Comparison of ENCODE assay signal across 24 cellular contexts in the genomic region with DNA sequence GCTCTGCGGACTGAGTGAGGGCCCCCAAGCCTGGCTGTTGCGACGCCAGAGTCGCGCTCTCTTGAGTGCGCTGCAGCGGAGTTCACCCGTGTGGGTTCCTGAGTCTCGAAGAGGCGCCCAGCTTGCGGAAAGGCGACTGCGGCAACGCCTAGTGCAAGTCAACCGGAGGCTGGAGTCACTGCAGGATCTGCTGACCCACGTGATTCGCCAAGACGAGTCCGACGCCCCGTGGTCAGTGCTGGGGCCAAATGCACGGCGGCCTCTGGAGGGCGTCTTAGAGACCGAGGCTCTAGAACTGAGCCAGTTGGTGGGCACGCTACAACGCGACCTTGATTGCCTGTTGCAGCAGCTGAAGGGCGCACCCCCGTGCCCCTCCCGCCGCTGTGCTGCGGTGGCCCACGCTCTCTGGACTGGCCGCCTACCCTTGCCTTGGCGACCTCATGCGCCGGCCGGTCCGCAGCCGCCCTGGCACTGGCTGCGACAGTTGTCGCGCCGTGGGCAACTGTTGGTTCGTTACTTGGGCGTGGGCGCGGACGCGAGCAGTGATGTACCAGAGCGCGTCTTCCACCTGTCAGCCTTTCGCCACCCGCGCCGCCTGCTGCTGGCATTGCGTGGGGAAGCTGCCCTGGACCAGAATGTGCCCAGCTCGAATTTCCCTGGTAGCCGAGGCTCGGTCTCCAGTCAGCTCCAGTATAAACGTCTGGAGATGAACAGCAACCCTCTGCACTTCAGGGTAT. TPM values are rescaled to one million over a fixed set of nuclear protein-coding genes. Genes with fewer than 3 reads are reported as not detected.
DNase-seq lines count a peak whose midpoint lies in the region; ATAC-seq and TF ChIP-seq lines count a peak whose summit lies in the region.
"Had no signal": no experiment of that assay in that cellular context is flagged by ENCODE, and none has a peak within 500 bp of the region (broad histone marks: within the 10 kb centered on the region; RNA-seq: fewer than 3 reads in every experiment).

No MANE protein-coding gene starts in this region.

- H3K27me3 Mint-ChIP-seq in endodermal cell (ENCODE audit: insufficient read depth) (peaks cover 1% of the 10 kb centered on the region), immature natural killer cell (ENCODE audit: low read depth in 3 of 3) (peaks cover 0 to 3% (median 2%) of the 10 kb centered on the region in 3 donors)
- no peaks in the 10 kb centered on the region for H3K27me3 Mint-ChIP-seq in CD8-positive, alpha-beta T cell (ENCODE audit: low read depth)
- H3K27me3 Mint-ChIP-seq: activated naive CD8-positive, alpha-beta T cell treated with anti-CD3 and anti-CD28 coated beads, Interleukin-2, amount 10 ng/mL, durations not matched to agents 7 days and 5 days; CD4-positive, alpha-beta memory T cell; central memory CD8-positive, alpha-beta T cell; stimulated activated naive CD8-positive, alpha-beta T cell treated with anti-CD3 and anti-CD28 coated beads, Interleukin-15, amount 100 ng/mL, for 72 hours had no signal

- no peak overlapping the region for H2BK12ac ChIP-seq in neuronal stem cell (ENCODE audit: low read length)

- no peak overlapping the region for H4K91ac ChIP-seq in neuronal stem cell (ENCODE audit: low read depth, low read length, poor library complexity)

- peak overlapping the region; percentile 44 for H3K4ac ChIP-seq in neuronal stem cell (ENCODE audit: low read length)

- no peak overlapping the region for H4K8ac ChIP-seq in neuronal stem cell (ENCODE audit: low read depth, low read length)

- H2AFZ ChIP-seq in neuronal stem cell (ENCODE audit: low read length), result no peak overlapping the region

- no peak for TF ChIP-seq CTCF in right atrium auricular region (IDR thresholded peaks at IDR 0.05)
- TF ChIP-seq CTCF in endodermal cell (conservative IDR thresholded peaks at IDR 0.05), result no peak
- no peak for TF ChIP-seq CTCF in CD8-positive, alpha-beta T cell (IDR thresholded peaks at IDR 0.05)

- CTCF ChIA-PET in CD8-positive, alpha-beta T cell (lab: Charles Lee), result interaction anchor here (1.2 to 1.3 kb wide), 2 partner anchors 127 to 134 kb away, joined by 3 to 4 read pairs; no protein-coding TSS in a partner anchor

- H3K4me1 ChIP-seq in right atrium auricular region, result peaks cover 0 to 11% of the 10 kb centered on the region in 2 donors
- H3K4me1 ChIP-seq in endodermal cell (ENCODE audit: control insufficient read depth, insufficient read depth, low read length), result no peaks in the 10 kb centered on the region
- H3K4me1 ChIP-seq in neuronal stem cell (ENCODE audit: control insufficient read depth in 2 of 2, insufficient read depth in 1 of 2, low read depth in 1 of 2, low read length in 2 of 2), result no peaks in the 10 kb centered on the region
- no peaks in the 10 kb centered on the region for H3K4me1 ChIP-seq in CD8-positive, alpha-beta T cell (ENCODE audit: insufficient read depth, low read length)
- H3K4me1 ChIP-seq: prostate gland had no signal

- WGBS in endodermal cell (ENCODE audit: insufficient coverage in 1 of 2, insufficient read length in 1 of 2), 2 experiments, result 95 to 98% methylated on average over 47 to 62 of the region's 62 CpGs
- WGBS in neuronal stem cell (ENCODE audit: extremely low coverage in 2 of 2, insufficient read length in 2 of 2, insufficient replicate concordance in 1 of 2), 2 donors, result no CpG with 5 or more reads among the region's 62 CpGs

- H3K79me1 ChIP-seq in neuronal stem cell (ENCODE audit: low read depth, low read length), result no peaks in the 10 kb centered on the region

- H2BK5ac ChIP-seq in neuronal stem cell (ENCODE audit: low read length), result no peak overlapping the region

- H3K9me3 Mint-ChIP-seq in endodermal cell, result no peaks in the 10 kb centered on the region
- H3K9me3 Mint-ChIP-seq in CD8-positive, alpha-beta T cell, result no peaks in the 10 kb centered on the region
- H3K9me3 Mint-ChIP-seq in immature natural killer cell, result no peaks in the 10 kb centered on the region
- H3K9me3 Mint-ChIP-seq: activated naive CD8-positive, alpha-beta T cell treated with anti-CD3 and anti-CD28 coated beads, Interleukin-2, amount 10 ng/mL, durations not matched to agents 7 days and 5 days; CD4-positive, alpha-beta memory T cell; central memory CD8-positive, alpha-beta T cell; stimulated activated naive CD8-positive, alpha-beta T cell treated with anti-CD3 and anti-CD28 coated beads, Interleukin-15, amount 100 ng/mL, for 72 hours; T-helper 1 cell treated with Interleukin-12 subunit alpha and Interleukin-12 subunit beta and Interleukin-4 antibody, amounts not matched to agents 30 μg/mL and 1 μg/mL, for 36 hours had no signal

- H3K36me3 ChIP-seq in right atrium auricular region (no peaks in the 10 kb centered on the region), endodermal cell (ENCODE audit: control insufficient read depth, insufficient read depth, low read length) (no peaks in the 10 kb centered on the region), neuronal stem cell (replicated peaks in 1 of 2; ENCODE audit: control insufficient read depth in 2 of 2, insufficient read depth in 2 of 2, low read length in 2 of 2) (no peaks in the 10 kb centered on the region)
- H3K36me3 ChIP-seq in CD8-positive, alpha-beta T cell (ENCODE audit: insufficient read depth, low read length), result no peaks in the 10 kb centered on the region
- H3K36me3 ChIP-seq: prostate gland, thyroid gland had no signal

- H3K14ac ChIP-seq in neuronal stem cell (ENCODE audit: low read length), result peak overlapping the region; percentile 50

- ATAC-seq in left ventricle myocardium superior (peak; percentile 3), GM19035 (IDR thresholded peaks at IDR 0.05; ENCODE audit: unreplicated experiment) (no peak)
- ATAC-seq in CD8-positive, alpha-beta T cell, result no peak
- ATAC-seq: HCT116 had no signal

- no peak overlapping the region for H3K4me2 ChIP-seq in neuronal stem cell (ENCODE audit: insufficient read depth, low read length, poor library complexity, severe bottlenecking)
- H3K4me2 ChIP-seq: SK-N-SH had no signal

- H3K27ac ChIP-seq in right atrium auricular region, result no peak overlapping the region
- no peak overlapping the region for H3K27ac ChIP-seq in endodermal cell (ENCODE audit: low read depth, low read length)
- no peak overlapping the region for H3K27ac ChIP-seq in neuronal stem cell (replicated peaks; ENCODE audit: low read length)
- H3K27ac ChIP-seq in CD8-positive, alpha-beta T cell (ENCODE audit: low read depth, low read length), result no peak overlapping the region
- H3K27ac ChIP-seq: prostate gland, RWPE1, thyroid gland had no signal

- H3K9ac ChIP-seq in endodermal cell (ENCODE audit: extremely low read depth, low read length, poor library complexity, severe bottlenecking) (no peak overlapping the region), neuronal stem cell (ENCODE audit: low read depth, low read length, poor library complexity) (no peak overlapping the region)
- H3K9ac ChIP-seq: SK-N-SH had no signal

- H2AK5ac ChIP-seq in neuronal stem cell (ENCODE audit: low read depth, low read length), result peak overlapping the region; percentile 60

- no peak overlapping the region for H3K27ac Mint-ChIP-seq in endodermal cell
- H3K27ac Mint-ChIP-seq in CD8-positive, alpha-beta T cell, result no peak overlapping the region
- no peak overlapping the region for H3K27ac Mint-ChIP-seq in immature natural killer cell
- H3K27ac Mint-ChIP-seq: activated naive CD8-positive, alpha-beta T cell treated with anti-CD3 and anti-CD28 coated beads, Interleukin-2, amount 10 ng/mL, durations not matched to agents 7 days and 5 days; CD4-positive, alpha-beta memory T cell; T-helper 1 cell treated with Interleukin-12 subunit alpha and Interleukin-12 subunit beta and Interleukin-4 antibody, amounts not matched to agents 30 μg/mL and 1 μg/mL, for 36 hours had no signal

- no peak for DNase-seq in left ventricle myocardium superior
- DNase-seq in right atrium auricular region (ENCODE audit: low spot score), result no peak
- peak; percentile 61 for DNase-seq in endodermal cell
- no peak for DNase-seq in neuronal stem cell (ENCODE audit: low spot score)
- no peak for DNase-seq in dedifferentiated amniotic fluid mesenchymal stem cell (ENCODE audit: extremely low spot score)
- DNase-seq in CD8-positive, alpha-beta T cell, result no peak
- no peak for DNase-seq in immature natural killer cell
- DNase-seq: activated CD4-positive, alpha-beta T cell treated with anti-CD3 and anti-CD28 coated beads for 4 hours; activated gamma-delta T cell; activated naive CD8-positive, alpha-beta T cell treated with anti-CD3 and anti-CD28 coated beads, Interleukin-2, amount 10 ng/mL, durations not matched to agents 7 days and 5 days; activated T-cell treated with anti-CD3 and anti-CD28 coated beads, Interleukin-2, amount 50 U/mL, for 1 hour; CD4-positive, alpha-beta memory T cell; EL; MV-4-11; SK-N-SH; small intestine; stimulated activated naive CD8-positive, alpha-beta T cell treated with anti-CD3 and anti-CD28 coated beads, Interleukin-15, amount 100 ng/mL, for 72 hours; thyroid gland had no signal

- intact Hi-C loops in left ventricle myocardium superior (cut with micrococcal nuclease), result no loop called here
- intact Hi-C loops in CD8-positive, alpha-beta T cell (cut with DNase I, micrococcal nuclease), result no loop called here

- POLR2A ChIA-PET in CD8-positive, alpha-beta T cell (lab: Charles Lee), result no interaction called here

- H3K9me3 ChIP-seq in right atrium auricular region, result no peaks in the 10 kb centered on the region
- no peaks in the 10 kb centered on the region for H3K9me3 ChIP-seq in endodermal cell (ENCODE audit: control insufficient read depth, low read length)
- no peaks in the 10 kb centered on the region for H3K9me3 ChIP-seq in neuronal stem cell (replicated peaks in 1 of 2; ENCODE audit: control insufficient read depth in 2 of 2, insufficient read depth in 1 of 2, low read depth in 1 of 2, low read length in 2 of 2)
- H3K9me3 ChIP-seq in CD8-positive, alpha-beta T cell (ENCODE audit: low read length), result no peaks in the 10 kb centered on the region
- H3K9me3 ChIP-seq: prostate gland, SK-N-SH, thyroid gland had no signal

- H2BK120ac ChIP-seq in neuronal stem cell (ENCODE audit: low read depth, low read length), result no peak overlapping the region

- peak overlapping the region; percentile 53 for H3K23ac ChIP-seq in neuronal stem cell (ENCODE audit: low read depth, low read length, poor library complexity)

- H2BK15ac ChIP-seq in neuronal stem cell (ENCODE audit: low read length), result peak overlapping the region; percentile 21

- H3K4me3 ChIP-seq in right atrium auricular region (peak overlapping the region in 1 of 2 donors; percentile 35), endodermal cell (ENCODE audit: low read length) (no peak overlapping the region), neuronal stem cell (ENCODE audit: low read length in 2 of 2) (peak overlapping the region in 1 of 2 donors; percentile 47)
- no peak overlapping the region for H3K4me3 ChIP-seq in CD8-positive, alpha-beta T cell (ENCODE audit: low read depth, low read length)
- H3K4me3 ChIP-seq: prostate gland, thyroid gland had no signal

- H3K4me3 Mint-ChIP-seq in endodermal cell (no peak overlapping the region), immature natural killer cell (no peak overlapping the region)
- no peak overlapping the region for H3K4me3 Mint-ChIP-seq in CD8-positive, alpha-beta T cell
- H3K4me3 Mint-ChIP-seq: activated naive CD8-positive, alpha-beta T cell treated with anti-CD3 and anti-CD28 coated beads, Interleukin-2, amount 10 ng/mL, durations not matched to agents 7 days and 5 days; CD4-positive, alpha-beta memory T cell; central memory CD8-positive, alpha-beta T cell; stimulated activated naive CD8-positive, alpha-beta T cell treated with anti-CD3 and anti-CD28 coated beads, Interleukin-15, amount 100 ng/mL, for 72 hours; T-helper 1 cell treated with Interleukin-12 subunit alpha and Interleukin-12 subunit beta and Interleukin-4 antibody, amounts not matched to agents 30 μg/mL and 1 μg/mL, for 36 hours had no signal

- peak overlapping the region; percentile 29 for H3K18ac ChIP-seq in neuronal stem cell (ENCODE audit: low read length)

- H3K36me3 Mint-ChIP-seq in endodermal cell (ENCODE audit: low read depth), result peaks cover 2% of the 10 kb centered on the region
- H3K36me3 Mint-ChIP-seq in CD8-positive, alpha-beta T cell, result peaks cover 36% of the 10 kb centered on the region
- peaks cover 0 to 4% (median 3%) of the 10 kb centered on the region in 3 donors for H3K36me3 Mint-ChIP-seq in immature natural killer cell

- H3K4me1 Mint-ChIP-seq in endodermal cell (peaks cover 7% of the 10 kb centered on the region), immature natural killer cell (no peaks in the 10 kb centered on the region)
- no peaks in the 10 kb centered on the region for H3K4me1 Mint-ChIP-seq in CD8-positive, alpha-beta T cell (ENCODE audit: low read depth)
- H3K4me1 Mint-ChIP-seq: stimulated activated naive CD8-positive, alpha-beta T cell treated with anti-CD3 and anti-CD28 coated beads, Interleukin-15, amount 100 ng/mL, for 72 hours had no signal

- H3K27me3 ChIP-seq in right atrium auricular region (no peaks in the 10 kb centered on the region), endodermal cell (ENCODE audit: control insufficient read depth, insufficient read depth, low read length, poor library complexity, severe bottlenecking) (no peaks in the 10 kb centered on the region), neuronal stem cell (ENCODE audit: control insufficient read depth in 3 of 3, insufficient read depth in 3 of 3, low read depth in 1 of 3, low read length in 3 of 3) (no peaks in the 10 kb centered on the region)
- no peaks in the 10 kb centered on the region for H3K27me3 ChIP-seq in CD8-positive, alpha-beta T cell (ENCODE audit: insufficient read depth, low read length)
- H3K27me3 ChIP-seq: thyroid gland had no signal

RNA-seq across cellular contexts. Expression of a gene that starts 32.6 kb away (rescaled TPM):
- total RNA-seq in left ventricle myocardium superior, result 22.1 TPM
- total RNA-seq in right atrium auricular region, result 10 to 100 TPM in 1 of 2 donors, 1 to 10 TPM in 1; 9.7 to 12.2 TPM
- total RNA-seq in endodermal cell, result 10 to 100 TPM; 11.0 to 12.8 TPM
- 12.8 TPM for polyA plus RNA-seq in endodermal cell (2013, experiment 1 of 2)
- polyA plus RNA-seq in endodermal cell (2013, experiment 2 of 2), result 12.1 TPM
- polyA plus RNA-seq in neuronal stem cell (2013, experiment 1 of 2), result 19.8 TPM
- 18.9 TPM for polyA plus RNA-seq in neuronal stem cell (2013, experiment 2 of 2)
- total RNA-seq in CD8-positive, alpha-beta T cell, result 10 to 100 TPM; 29.1 to 31.3 TPM
- 10 to 100 TPM; 17.6 to 25.7 (median 18.3) TPM for polyA plus RNA-seq in immature natural killer cell

RNA-seq across cellular contexts. Expression of a gene that starts 32.7 kb away (rescaled TPM):
- 210 TPM for total RNA-seq in left ventricle myocardium superior
- total RNA-seq in right atrium auricular region, result 100 to 1,000 TPM; 142 to 193 TPM
- total RNA-seq in endodermal cell, result 100 to 1,000 TPM; 125 to 136 TPM
- 117 TPM for polyA plus RNA-seq in endodermal cell (2013, experiment 1 of 2)
- 112 TPM for polyA plus RNA-seq in endodermal cell (2013, experiment 2 of 2)
- 96.9 TPM for polyA plus RNA-seq in neuronal stem cell (2013, experiment 1 of 2)
- 95.8 TPM for polyA plus RNA-seq in neuronal stem cell (2013, experiment 2 of 2)
- total RNA-seq in CD8-positive, alpha-beta T cell, result 10 to 100 TPM; 26.6 to 31.6 TPM
- 100 to 1,000 TPM; 155 to 297 (median 193) TPM for polyA plus RNA-seq in immature natural killer cell

RNA-seq across cellular contexts. Expression of a gene that starts 41.2 kb away (rescaled TPM):
- 89.4 TPM for total RNA-seq in left ventricle myocardium superior
- total RNA-seq in right atrium auricular region, result 10 to 100 TPM; 26.6 to 54.0 TPM
- total RNA-seq in endodermal cell, result 100 to 1,000 TPM; 168 to 202 TPM
- 248 TPM for polyA plus RNA-seq in endodermal cell (2013, experiment 1 of 2)
- polyA plus RNA-seq in endodermal cell (2013, experiment 2 of 2), result 238 TPM
- polyA plus RNA-seq in neuronal stem cell (2013, experiment 1 of 2), result 283 TPM
- polyA plus RNA-seq in neuronal stem cell (2013, experiment 2 of 2), result 282 TPM
- total RNA-seq in CD8-positive, alpha-beta T cell, result 100 to 1,000 TPM; 158 to 161 TPM
- 100 to 1,000 TPM; 329 to 365 (median 334) TPM for polyA plus RNA-seq in immature natural killer cell

RNA-seq across cellular contexts. Expression of a gene that starts 48.4 kb away (rescaled TPM):
- total RNA-seq in left ventricle myocardium superior (77.7 TPM), right atrium auricular region (10 to 100 TPM; 48.8 to 83.1 TPM), endodermal cell (10 to 100 TPM; 68.3 to 71.0 TPM)
- polyA plus RNA-seq in endodermal cell (2013, experiment 1 of 2), result 52.5 TPM
- 41.0 TPM for polyA plus RNA-seq in endodermal cell (2013, experiment 2 of 2)
- 47.2 TPM for polyA plus RNA-seq in neuronal stem cell (2013, experiment 1 of 2)
- 47.6 TPM for polyA plus RNA-seq in neuronal stem cell (2013, experiment 2 of 2)
- total RNA-seq in CD8-positive, alpha-beta T cell, result 10 to 100 TPM; 31.1 to 34.8 TPM
- 100 to 1,000 TPM; 110 to 225 (median 167) TPM for polyA plus RNA-seq in immature natural killer cell
